In genomic region chr20:50333856-50334255, GRCh38 we compare ENCODE assay signal across 10 cellular contexts.
DNase-seq lines count a peak whose midpoint lies in the region; ATAC-seq and TF ChIP-seq lines count a peak whose summit lies in the region.
"Had no signal": no experiment of that assay in that cellular context is flagged by ENCODE, and none has a peak within 500 bp of the region (broad histone marks: within the 10 kb centered on the region; RNA-seq: fewer than 3 reads in every experiment).

No MANE protein-coding gene starts in this region.

- no peaks in the 10 kb centered on the region for H3K36me3 ChIP-seq in GM23338 (ENCODE audit: insufficient read depth)
- H3K36me3 ChIP-seq in skeletal muscle satellite cell (ENCODE audit: insufficient read depth, low read length): no peaks in the 10 kb centered on the region
- H3K36me3 ChIP-seq: heart left ventricle had no signal

- H3K9ac ChIP-seq in skeletal muscle satellite cell (ENCODE audit: low read depth, low read length): peak overlapping the region; percentile 61

- TF ChIP-seq CTCF in GM23338 (conservative IDR thresholded peaks at IDR 0.05; ENCODE audit: low read depth in 2 of 2): no peak

- H3K36me3 Mint-ChIP-seq in GM23338 (ENCODE audit: low read depth): no peaks in the 10 kb centered on the region

- no peaks in the 10 kb centered on the region for H3K9me3 ChIP-seq in skeletal muscle satellite cell (replicated peaks; ENCODE audit: low read length)
- H3K9me3 ChIP-seq: heart left ventricle had no signal

- H3K4me1 Mint-ChIP-seq in GM23338: peaks cover 7% of the 10 kb centered on the region; the same call in 2 of the 3 replicates

- no peak overlapping the region for H3K27ac ChIP-seq in GM23338 (ENCODE audit: low read depth)

- H3K9me3 Mint-ChIP-seq in GM23338: no peaks in the 10 kb centered on the region

- no peak overlapping the region for H3K4me3 ChIP-seq in GM23338
- H3K4me3 ChIP-seq in skeletal muscle satellite cell (ENCODE audit: low read length): no peak overlapping the region
- H3K4me3 ChIP-seq: heart left ventricle had no signal

- no peaks in the 10 kb centered on the region for H3K79me2 ChIP-seq in GM23338 (replicated peaks; ENCODE audit: insufficient read depth)

- no peak for ATAC-seq in GM23338
- ATAC-seq in HG03108 (IDR thresholded peaks at IDR 0.05; ENCODE audit: unreplicated experiment): no peak
- no peak for ATAC-seq in HG02840 (IDR thresholded peaks at IDR 0.05; ENCODE audit: low FRiP score, unreplicated experiment)
- ATAC-seq: heart left ventricle had no signal

- no peaks in the 10 kb centered on the region for H3K27me3 ChIP-seq in GM23338 (ENCODE audit: insufficient read depth)
- no peaks in the 10 kb centered on the region for H3K27me3 ChIP-seq in skeletal muscle satellite cell (ENCODE audit: control insufficient read depth, insufficient read depth, low read length)
- H3K27me3 ChIP-seq: heart left ventricle had no signal

- H2AFZ ChIP-seq in GM23338: peak overlapping the region; percentile 28; the same call in 1 of the 2 replicates

- H3K9me2 ChIP-seq in GM23338 (ENCODE audit: insufficient read depth): no peaks in the 10 kb centered on the region

- DNase-seq in GM23338 (ENCODE audit: low spot score): no peak
- DNase-seq in SW480 (ENCODE audit: low spot score): peak; percentile 78
- peak; percentile 38 for DNase-seq in fibroblast of the conjunctiva (ENCODE audit: low read depth)
- no peak for DNase-seq in SK-N-DZ (ENCODE audit: low spot score)
- no peak for DNase-seq in NCI-H187 (lab: John Stamatoyannopoulos, UW)
- DNase-seq: SHP77 had no signal

- H3K4me2 ChIP-seq in GM23338 (no peak overlapping the region), skeletal muscle satellite cell (ENCODE audit: low read length) (peak overlapping the region; percentile 62)

- H3K4me3 Mint-ChIP-seq in GM23338: no peak overlapping the region

- H3K27ac Mint-ChIP-seq in GM23338: no peak overlapping the region

- H3F3A ChIP-seq in GM23338 (replicated peaks; ENCODE audit: low read depth): no peaks in the 10 kb centered on the region

- H3K27me3 Mint-ChIP-seq in GM23338 (ENCODE audit: insufficient read depth, low read depth, poor library complexity): peaks cover 7% of the 10 kb centered on the region

- H3K4me1 ChIP-seq in GM23338 (ENCODE audit: insufficient read depth) (no peaks in the 10 kb centered on the region; the same call in 1 of the 2 replicates), skeletal muscle satellite cell (ENCODE audit: control insufficient read depth, insufficient read depth, low read length) (peaks cover 26% of the 10 kb centered on the region)

- no peaks in the 10 kb centered on the region for H4K20me1 ChIP-seq in GM23338 (replicated peaks; ENCODE audit: insufficient read depth)

TF ChIP-seq in GM23338, 12 proteins besides CTCF, POLR2A, EP300 and RAD21 (continues in another document):
- TF ChIP-seq ZNF114 (CRISPR knock-in tag; IDR thresholded peaks at IDR 0.05) (no peak), ZNF331 (CRISPR knock-in tag; IDR thresholded peaks at IDR 0.05; ENCODE audit: low read depth) (no peak), CREB1 (CRISPR knock-in tag; IDR thresholded peaks at IDR 0.05; ENCODE audit: low read depth) (no peak), POLR2AphosphoS5 (IDR thresholded peaks at IDR 0.05; ENCODE audit: low read depth) (no peak), EZH2phosphoT487 (IDR thresholded peaks at IDR 0.05; ENCODE audit: unreplicated experiment) (no peak), JUNB (IDR thresholded peaks at IDR 0.05; ENCODE audit: unreplicated experiment) (no peak), ETS1 (IDR thresholded peaks at IDR 0.05) (no peak), ZNF462 (CRISPR knock-in tag; IDR thresholded peaks at IDR 0.05) (no peak), EZH2 (IDR thresholded peaks at IDR 0.05; ENCODE audit: low read depth, unreplicated experiment) (no peak), NANOG (IDR thresholded peaks at IDR 0.05; ENCODE audit: borderline replicate concordance) (no peak)

Comparison
In these comparisons a context has a peak if more than half of its experiments do, and no peak if none do; other contexts are left out.
1. DNase-seq: peak in SW480 (single experiment) and fibroblast of the conjunctiva (single experiment); none in GM23338 (single experiment), SK-N-DZ (single experiment) and NCI-H187 (0 of 2).